12 cellular contexts compared by ENCODE assay signal in genomic region chrX:9467181-9467580, GRCh38. TPM values are rescaled to one million over a fixed set of nuclear protein-coding genes. Genes with fewer than 3 reads are reported as not detected.
DNase-seq lines count a peak whose midpoint lies in the region; ATAC-seq, FAIRE-seq and TF ChIP-seq lines count a peak whose summit lies in the region.
"Had no signal": no experiment of that assay in that cellular context is flagged by ENCODE, and none has a peak within 500 bp of the region (broad histone marks: within the 10 kb centered on the region; RNA-seq: fewer than 3 reads in every experiment).

No MANE protein-coding gene starts in this region.

- H3K79me2 ChIP-seq in MM.1S (ENCODE audit: low read length) = peaks cover 66% of the 10 kb centered on the region
- H3K79me2 ChIP-seq in osteoblast (ENCODE audit: insufficient read depth, low read length) = peaks cover 38% of the 10 kb centered on the region

- peaks cover 0 to 5% (median 3%) of the 10 kb centered on the region in 5 donors for H3K9me3 Mint-ChIP-seq in CD8-positive, alpha-beta memory T cell

- peaks cover 14% of the 10 kb centered on the region; the same call in 1 of the 2 replicates for H3F3A ChIP-seq in MM.1S (ENCODE audit: insufficient read depth, low read length)

- H3K27ac Mint-ChIP-seq in CD8-positive, alpha-beta memory T cell = peak overlapping the region in 1 of 8 donors; percentile 86

- no peak overlapping the region for H3K27ac ChIP-seq in CD8-positive, alpha-beta memory T cell (ENCODE audit: low read depth, low read length)
- H3K27ac ChIP-seq in MM.1S (ENCODE audit: low read length) (peak overlapping the region; percentile 60; the same call in 1 of the 2 replicates), ectodermal cell (ENCODE audit: insufficient read depth, low read depth, low read length, poor library complexity, severe bottlenecking) (no peak overlapping the region), osteoblast (ENCODE audit: low read depth, low read length) (no peak overlapping the region)

- H3K4me3 Mint-ChIP-seq in CD8-positive, alpha-beta memory T cell = peak overlapping the region in 6 of 7 donors; percentile 39 to 87 (median 62)

- H3K36me3 Mint-ChIP-seq in CD8-positive, alpha-beta memory T cell = peaks cover 0 to 22% (median 3%) of the 10 kb centered on the region in 3 donors

- H3K9me2 ChIP-seq in MM.1S (replicated peaks; ENCODE audit: insufficient read depth, low read length) = no peaks in the 10 kb centered on the region

- peaks cover 40 to 58% (median 47%) of the 10 kb centered on the region in 3 donors for H3K4me1 Mint-ChIP-seq in CD8-positive, alpha-beta memory T cell

- H3K9ac ChIP-seq in MM.1S (ENCODE audit: low read length) = peak overlapping the region; percentile 91; the same call in 1 of the 2 replicates

- H3K36me3 ChIP-seq in CD8-positive, alpha-beta memory T cell (ENCODE audit: insufficient read depth, low read length) = no peaks in the 10 kb centered on the region
- no peaks in the 10 kb centered on the region for H3K36me3 ChIP-seq in MM.1S (replicated peaks; ENCODE audit: insufficient read depth, low read length)
- no peaks in the 10 kb centered on the region for H3K36me3 ChIP-seq in ectodermal cell (ENCODE audit: control insufficient read depth, insufficient read depth, low read length)
- H3K36me3 ChIP-seq in osteoblast (ENCODE audit: insufficient read depth, low read length) = no peaks in the 10 kb centered on the region
- H3K36me3 ChIP-seq: cardiac muscle cell had no signal

- WGBS in ectodermal cell, 2 experiments = 16 to 17% methylated on average over 11 of the region's 11 CpGs

- no peaks in the 10 kb centered on the region for H3K9me3 ChIP-seq in CD8-positive, alpha-beta memory T cell (ENCODE audit: low read length)
- H3K9me3 ChIP-seq in MM.1S (replicated peaks; ENCODE audit: insufficient read depth, low read length) (no peaks in the 10 kb centered on the region), ectodermal cell (ENCODE audit: control insufficient read depth, low read length) (no peaks in the 10 kb centered on the region), osteoblast (ENCODE audit: low read depth, low read length) (no peaks in the 10 kb centered on the region)

- no peaks in the 10 kb centered on the region for H4K20me1 ChIP-seq in MM.1S (ENCODE audit: insufficient read depth, low read length)
- H4K20me1 ChIP-seq in osteoblast (ENCODE audit: insufficient read depth, low read length) = peaks cover 2% of the 10 kb centered on the region

- no peaks in the 10 kb centered on the region for H3K27me3 ChIP-seq in CD8-positive, alpha-beta memory T cell (ENCODE audit: insufficient read depth, low read length, poor library complexity, severe bottlenecking)
- H3K27me3 ChIP-seq in MM.1S (replicated peaks; ENCODE audit: insufficient read depth, low read length) = no peaks in the 10 kb centered on the region
- no peaks in the 10 kb centered on the region for H3K27me3 ChIP-seq in ectodermal cell (ENCODE audit: control insufficient read depth, insufficient read depth, low read length, poor library complexity, severe bottlenecking)
- H3K27me3 ChIP-seq in osteoblast (ENCODE audit: insufficient read depth, low read length) = no peaks in the 10 kb centered on the region
- H3K27me3 ChIP-seq: cardiac muscle cell had no signal

- no peak for TF ChIP-seq CTCF in MM.1S (IDR thresholded peaks at IDR 0.05; ENCODE audit: low read length)
- TF ChIP-seq CTCF in osteoblast (IDR thresholded peaks at IDR 0.05; ENCODE audit: extremely low read depth, low read depth, low read length) = no peak

- H3K4me3 ChIP-seq in CD8-positive, alpha-beta memory T cell (ENCODE audit: low read length) = peak overlapping the region; percentile 55
- peak overlapping the region; percentile 57 for H3K4me3 ChIP-seq in MM.1S (ENCODE audit: low read length)
- peak overlapping the region; percentile 62 for H3K4me3 ChIP-seq in ectodermal cell (ENCODE audit: insufficient read depth, low read depth, low read length)
- H3K4me3 ChIP-seq in osteoblast (ENCODE audit: insufficient read depth, low read length) = no peak overlapping the region

- H2AFZ ChIP-seq in MM.1S (ENCODE audit: low read length) (no peak overlapping the region), osteoblast (ENCODE audit: low read length) (no peak overlapping the region)

- peaks cover 22% of the 10 kb centered on the region for H3K4me1 ChIP-seq in CD8-positive, alpha-beta memory T cell (ENCODE audit: insufficient read depth, low read length)
- H3K4me1 ChIP-seq in MM.1S (ENCODE audit: low read length) (peaks cover 24% of the 10 kb centered on the region), ectodermal cell (ENCODE audit: control insufficient read depth, insufficient read depth, low read length) (no peaks in the 10 kb centered on the region), osteoblast (ENCODE audit: insufficient read depth, low read length) (peaks cover 4% of the 10 kb centered on the region)

- H3K4me2 ChIP-seq in MM.1S (ENCODE audit: low read depth, low read length) (peak overlapping the region; percentile 73), osteoblast (ENCODE audit: insufficient read depth, low read length) (peak overlapping the region; percentile 63)

- CTCF ChIA-PET in CD8-positive, alpha-beta memory T cell (lab: Charles Lee) = no interaction called here

- ATAC-seq in left cardiac atrium (no peak), HG02798 (IDR thresholded peaks at IDR 0.05; ENCODE audit: poor library complexity, unreplicated experiment) (no peak)

- intact Hi-C loops in left cardiac atrium (cut with DNase I) = loop anchor here in 1 of 2 donors (10.0 kb wide), 1 partner anchor 208 kb away; no protein-coding TSS in a partner anchor

- no peak for FAIRE-seq in GM19239 (lab: Jason Lieb, UNC)
- FAIRE-seq: frontal cortex, H54 had no signal

- peaks cover 0 to 19% of the 10 kb centered on the region in 2 donors for H3K27me3 Mint-ChIP-seq in CD8-positive, alpha-beta memory T cell

- no peak for DNase-seq in CD8-positive, alpha-beta memory T cell
- DNase-seq in MM.1S (no peak), osteoblast (ENCODE audit: insufficient read length, low spot score, missing footprints) (no peak), NCI-H187 (lab: John Stamatoyannopoulos, UW) (no peak), GM19239 (ENCODE audit: insufficient read length, low spot score) (no peak), left cardiac atrium (no peak)
- DNase-seq: mammary epithelial cell had no signal

- POLR2A ChIA-PET in CD8-positive, alpha-beta memory T cell (lab: Charles Lee) = interaction anchor here (0.6 kb wide), 1 partner anchor 153 kb away, joined by 3 read pairs; no protein-coding TSS in a partner anchor

RNA-seq across cellular contexts. Expression of gene TBL1X, which starts 2.3 kb away (rescaled TPM):
- 10 to 100 TPM; 21.3 to 25.0 TPM for total RNA-seq in CD8-positive, alpha-beta memory T cell
- 16.1 TPM for polyA plus RNA-seq in CD8-positive, alpha-beta memory T cell
- polyA plus RNA-seq in ectodermal cell (2013, experiment 1 of 4) = 53.0 TPM
- 65.6 TPM for polyA plus RNA-seq in ectodermal cell (2013, experiment 2 of 4)
- 44.0 TPM for polyA plus RNA-seq in ectodermal cell (2013, experiment 3 of 4)
- 45.5 TPM for polyA plus RNA-seq in ectodermal cell (2013, experiment 4 of 4)
- total RNA-seq in osteoblast (15.2 and 16.2 TPM in 2 replicates), left cardiac atrium (10 to 100 TPM in 1 of 2 donors, 1 to 10 TPM in 1; 9.4 to 16.7 TPM)
